In the genomic region with DNA sequence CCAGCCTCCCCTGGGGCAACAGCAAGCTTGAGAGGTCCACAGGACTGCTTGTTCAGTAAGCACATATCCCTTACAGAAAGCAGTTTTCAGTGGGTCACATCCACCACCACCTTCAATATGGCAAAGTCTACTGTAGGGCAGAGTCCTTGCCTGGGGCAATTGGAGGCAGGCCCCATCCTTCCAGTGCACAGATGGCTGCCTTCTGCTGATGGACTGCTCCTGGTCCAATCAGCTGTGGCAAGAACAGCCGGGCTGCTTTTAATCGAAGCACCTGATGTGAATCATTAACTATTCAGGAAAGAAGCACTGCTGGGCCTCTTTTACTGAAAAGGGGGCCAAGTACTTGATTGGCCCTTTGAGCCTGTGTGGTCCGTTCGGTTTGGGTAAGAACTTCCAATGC, we compare ENCODE assay signal across 21 cellular contexts.
"Had no signal": no experiment of that assay in that cellular context is flagged by ENCODE, and none has a peak within 500 bp of the region (broad histone marks: within the 10 kb centered on the region; RNA-seq: fewer than 3 reads in every experiment).

No MANE protein-coding gene starts in this region.

- H3K36me3 ChIP-seq: suprapubic skin had no signal

- H3K27me3 ChIP-seq: gastrocnemius medialis, heart right ventricle, suprapubic skin had no signal

- H3K9me3 Mint-ChIP-seq: activated naive CD8-positive, alpha-beta T cell treated with anti-CD3 and anti-CD28 coated beads, Interleukin-2, amount 50 U/mL, for 24 hours; activated T-helper 17 cell treated with anti-CD3 and anti-CD28 coated beads, Interleukin-2, amount 50 U/mL, for 72 hours; naive B cell; stimulated activated naive CD8-positive, alpha-beta T cell treated with anti-CD3 and anti-CD28 coated beads, Interleukin-15, Interleukin-2, amounts not matched to agents 100 ng/mL and 50 ng/mL, for 24 hours; T-cell had no signal

- H3K27me3 Mint-ChIP-seq: activated naive CD8-positive, alpha-beta T cell treated with anti-CD3 and anti-CD28 coated beads, Interleukin-2, amount 50 U/mL, for 24 hours; activated T-helper 17 cell treated with anti-CD3 and anti-CD28 coated beads, Interleukin-2, amount 50 U/mL, for 72 hours; naive B cell; stimulated activated naive CD8-positive, alpha-beta T cell treated with anti-CD3 and anti-CD28 coated beads, Interleukin-15, Interleukin-2, amounts not matched to agents 100 ng/mL and 50 ng/mL, for 24 hours; T-cell had no signal

- ATAC-seq: activated naive CD8-positive, alpha-beta T cell treated with anti-CD3 and anti-CD28 coated beads, Interleukin-2, amount 50 U/mL, for 24 hours; activated T-helper 17 cell treated with anti-CD3 and anti-CD28 coated beads, Interleukin-2, amount 50 U/mL, for 72 hours; gastrocnemius medialis; heart right ventricle; left cardiac atrium; right cardiac atrium; T-cell had no signal

- H3K4me3 Mint-ChIP-seq: activated naive CD8-positive, alpha-beta T cell treated with anti-CD3 and anti-CD28 coated beads, Interleukin-2, amount 50 U/mL, for 24 hours; activated T-helper 17 cell treated with anti-CD3 and anti-CD28 coated beads, Interleukin-2, amount 50 U/mL, for 72 hours; stimulated activated naive CD8-positive, alpha-beta T cell treated with anti-CD3 and anti-CD28 coated beads, Interleukin-15, Interleukin-2, amounts not matched to agents 100 ng/mL and 50 ng/mL, for 24 hours; T-cell had no signal

- H3K27ac Mint-ChIP-seq: activated naive CD8-positive, alpha-beta T cell treated with anti-CD3 and anti-CD28 coated beads, Interleukin-2, amount 50 U/mL, for 24 hours; activated T-helper 17 cell treated with anti-CD3 and anti-CD28 coated beads, Interleukin-2, amount 50 U/mL, for 72 hours; stimulated activated naive CD8-positive, alpha-beta T cell treated with anti-CD3 and anti-CD28 coated beads, Interleukin-15, Interleukin-2, amounts not matched to agents 100 ng/mL and 50 ng/mL, for 24 hours; T-cell had no signal

- DNase-seq: activated CD4-positive, alpha-beta T cell treated with anti-CD3 and anti-CD28 coated beads for 1 hour; activated CD4-positive, alpha-beta T cell treated with anti-CD3 and anti-CD28 coated beads, Interleukin-2, amount 50 U/mL, for 48 hours; activated naive CD4-positive, alpha-beta T cell treated with Interleukin-2 at 50 U/mL for 16 hours; activated naive CD8-positive, alpha-beta T cell treated with anti-CD3 and anti-CD28 coated beads, Interleukin-2, amount 50 U/mL, for 24 hours; erythroblast; gastrocnemius medialis; heart right ventricle; left cardiac atrium; mammary epithelial cell; naive B cell; nucleus accumbens; right cardiac atrium; T-cell; T-helper 9 cell; trophoblast cell had no signal

- FAIRE-seq: astrocyte, bronchial epithelial cell had no signal

- H3K9me3 ChIP-seq: gastrocnemius medialis, heart right ventricle, suprapubic skin had no signal

- H3K27ac ChIP-seq: gastrocnemius medialis, heart right ventricle, suprapubic skin had no signal

- H3K4me3 ChIP-seq: gastrocnemius medialis, heart right ventricle, smooth muscle cell, suprapubic skin had no signal
